10 cellular contexts compared by ENCODE assay signal in genomic region chr13:27959976-27960361, GRCh38. TPM values are rescaled to one million over a fixed set of nuclear protein-coding genes. Genes with fewer than 3 reads are reported as not detected.
DNase-seq lines count a peak whose midpoint lies in the region; ATAC-seq, FAIRE-seq and TF ChIP-seq lines count a peak whose summit lies in the region.
"Had no signal": no experiment of that assay in that cellular context is flagged by ENCODE, and none has a peak within 500 bp of the region (broad histone marks: within the 10 kb centered on the region; RNA-seq: fewer than 3 reads in every experiment).

No MANE protein-coding gene starts in this region.

- RAD21 ChIA-PET in GM12878 (lab: Charles Lee; ENCODE audit: unreplicated experiment), result interaction anchor here (0.8 to 2.3 kb wide), 3 partner anchors 26 to 133 kb away, joined by 3 to 12 read pairs (median 6); no protein-coding TSS in a partner anchor

- no peak overlapping the region for H2BK12ac ChIP-seq in mesenchymal stem cell (ENCODE audit: low read length in 2 of 2)

- H2AFZ ChIP-seq in GM12878 (ENCODE audit: control insufficient read depth, low read depth, low read length), result no peak overlapping the region
- no peak overlapping the region for H2AFZ ChIP-seq in mesenchymal stem cell (ENCODE audit: low read depth, low read length)

- H3K27ac Mint-ChIP-seq in stimulated activated naive CD8-positive, alpha-beta T cell treated with anti-CD3 and anti-CD28 coated beads, Interleukin-15, amount 100 ng/mL, for 72 hours, result no peak overlapping the region
- H3K27ac Mint-ChIP-seq in naive B cell, result peak overlapping the region in 1 of 6 donors; percentile 62

- no peak for ATAC-seq in stimulated activated naive CD8-positive, alpha-beta T cell treated with anti-CD3 and anti-CD28 coated beads, Interleukin-15, amount 100 ng/mL, for 72 hours
- no peak for ATAC-seq in stimulated activated naive CD8-positive, alpha-beta T cell treated with anti-CD3 and anti-CD28 coated beads, Interleukin-15, Interleukin-2, amounts not matched to agents 100 U/mL and 50 U/mL, for 24 hours
- ATAC-seq in GM12878 (no peak), naive B cell (ENCODE audit: low read depth in 2 of 2) (no peak), left colon (no peak)

- H3K4me1 Mint-ChIP-seq in stimulated activated naive CD8-positive, alpha-beta T cell treated with anti-CD3 and anti-CD28 coated beads, Interleukin-15, amount 100 ng/mL, for 72 hours, result peaks cover 17% of the 10 kb centered on the region
- H3K4me1 Mint-ChIP-seq in naive B cell, result peaks cover 4 to 23% (median 17%) of the 10 kb centered on the region in 3 donors

- no peak overlapping the region for H3K14ac ChIP-seq in mesenchymal stem cell (ENCODE audit: low read length in 2 of 2)

- H4K20me1 ChIP-seq in GM12878 (ENCODE audit: control insufficient read depth, insufficient read depth), result no peaks in the 10 kb centered on the region

- H3K9me3 Mint-ChIP-seq in stimulated activated naive CD8-positive, alpha-beta T cell treated with anti-CD3 and anti-CD28 coated beads, Interleukin-15, amount 100 ng/mL, for 72 hours, result no peaks in the 10 kb centered on the region
- peaks cover 0 to 4% (median 0%) of the 10 kb centered on the region in 7 donors for H3K9me3 Mint-ChIP-seq in naive B cell

- H3K79me1 ChIP-seq in mesenchymal stem cell (replicated peaks; ENCODE audit: low read length, poor library complexity, severe bottlenecking), result no peaks in the 10 kb centered on the region

- no peaks in the 10 kb centered on the region for H3K36me3 Mint-ChIP-seq in naive B cell

- POLR2A ChIA-PET in GM12878 (lab: Charles Lee), result no interaction called here

- peaks cover 96% of the 10 kb centered on the region for H3K27me3 Mint-ChIP-seq in stimulated activated naive CD8-positive, alpha-beta T cell treated with anti-CD3 and anti-CD28 coated beads, Interleukin-15, amount 100 ng/mL, for 72 hours
- H3K27me3 Mint-ChIP-seq in naive B cell, result peaks cover 64 to 82% (median 71%) of the 10 kb centered on the region in 3 donors

- peak overlapping the region; percentile 58 to 71 for H3K4me3 Mint-ChIP-seq in stimulated activated naive CD8-positive, alpha-beta T cell treated with anti-CD3 and anti-CD28 coated beads, Interleukin-15, amount 100 ng/mL, for 72 hours
- peak overlapping the region in 6 of 8 donors; percentile 59 to 84 (median 72) for H3K4me3 Mint-ChIP-seq in naive B cell

- no peak for TF ChIP-seq CTCF in GM12878 (IDR thresholded peaks at IDR 0.05 in 2 of 3, conservative IDR thresholded peaks at IDR 0.05 in 1 of 3; ENCODE audit: control insufficient read depth in 2 of 3, extremely low read depth in 1 of 3, insufficient read depth in 1 of 3, low read depth in 3 of 3, low read length in 3 of 3)
- TF ChIP-seq CTCF in vagina (IDR thresholded peaks at IDR 0.05), result no peak

- H4K91ac ChIP-seq in mesenchymal stem cell (ENCODE audit: low read length), result no peak overlapping the region

- H2BK120ac ChIP-seq in mesenchymal stem cell (ENCODE audit: low read depth, low read length), result no peak overlapping the region

- CTCF ChIA-PET in GM12878 (lab: Yijun Ruan, JAX), result interaction anchor here (0.7 to 14.0 kb wide), 4 partner anchors 91 to 594 kb away, joined by 3 to 360 read pairs (median 7); no protein-coding TSS in a partner anchor

- no peak overlapping the region for H2BK5ac ChIP-seq in mesenchymal stem cell (ENCODE audit: low read depth, low read length, poor library complexity, severe bottlenecking)

- no peak for TF ChIP-seq POLR2A in GM12878 (IDR thresholded peaks at IDR 0.05; ENCODE audit: low read depth, low read length)
- TF ChIP-seq POLR2A in vagina (IDR thresholded peaks at IDR 0.05), result no peak

- H2BK15ac ChIP-seq in mesenchymal stem cell (ENCODE audit: low read depth, poor library complexity, severe bottlenecking), result no peak overlapping the region

- intact Hi-C loops in GM12878 (cut with micrococcal nuclease; ENCODE audit: unreplicated experiment) (loop anchor here (5.0 kb wide), 1 partner anchor 588 kb away; no protein-coding TSS in a partner anchor), vagina (cut with DNase I) (no loop called here), left colon (cut with DNase I, micrococcal nuclease) (loop anchor here in 1 of 2 donors (10.0 kb wide), 1 partner anchor 125 kb away; no protein-coding TSS in a partner anchor)

- H3K18ac ChIP-seq in mesenchymal stem cell (ENCODE audit: low read depth in 1 of 2, low read length in 2 of 2), result no peak overlapping the region

- no peak overlapping the region for H2AK5ac ChIP-seq in mesenchymal stem cell (ENCODE audit: low read length, severe bottlenecking)

- no peak overlapping the region for H3K23ac ChIP-seq in mesenchymal stem cell (ENCODE audit: low read length in 2 of 2)

- no peaks in the 10 kb centered on the region for H3K4me1 ChIP-seq in GM12878 (ENCODE audit: control insufficient read depth, insufficient read depth, low read length)
- peaks cover 16% of the 10 kb centered on the region for H3K4me1 ChIP-seq in vagina
- peaks cover 10% of the 10 kb centered on the region for H3K4me1 ChIP-seq in mesenchymal stem cell (ENCODE audit: control insufficient read depth, insufficient read depth, low read depth, low read length)

- SMC1A ChIA-PET in GM12878 (lab: Charles Lee; ENCODE audit: uncharacterized antibody, unreplicated experiment), result interaction anchor here (1.3 to 2.8 kb wide), 3 partner anchors 130 to 586 kb away, joined by 3 to 11 read pairs (median 5); no protein-coding TSS in a partner anchor

- H3K4ac ChIP-seq in mesenchymal stem cell (ENCODE audit: low read depth in 1 of 2, low read length in 2 of 2), result no peak overlapping the region

- no peaks in the 10 kb centered on the region for H3K36me3 ChIP-seq in GM12878 (ENCODE audit: control insufficient read depth in 2 of 2, insufficient read depth in 2 of 2, low read length in 1 of 2)
- no peaks in the 10 kb centered on the region for H3K36me3 ChIP-seq in vagina
- no peaks in the 10 kb centered on the region for H3K36me3 ChIP-seq in mesenchymal stem cell (ENCODE audit: control insufficient read depth in 1 of 2, insufficient read depth in 2 of 2, low read depth in 1 of 2, low read length in 2 of 2)

- DNase-seq in stimulated activated naive CD8-positive, alpha-beta T cell treated with anti-CD3 and anti-CD28 coated beads, Interleukin-15, amount 100 ng/mL, for 72 hours, result no peak
- no peak for DNase-seq in stimulated activated naive CD8-positive, alpha-beta T cell treated with anti-CD3 and anti-CD28 coated beads, Interleukin-15, Interleukin-2, amounts not matched to agents 100 U/mL and 50 U/mL, for 24 hours
- no peak for DNase-seq in GM12878 (ENCODE audit: low read depth, low spot score)
- DNase-seq in naive B cell, result no peak
- DNase-seq in vagina (ENCODE audit: extremely low spot score in 2 of 2), result no peak
- DNase-seq in mesenchymal stem cell, result no peak
- no peak for DNase-seq in left colon
- DNase-seq in substantia nigra (lab: John Stamatoyannopoulos, UW), result no peak
- DNase-seq: Karpas-422 had no signal

- H3K4me3 ChIP-seq in GM12878 (no peak overlapping the region; the same call in 1 of the 2 replicates), vagina (peak overlapping the region; percentile 22 to 42), mesenchymal stem cell (ENCODE audit: insufficient read depth in 1 of 2, low read depth in 1 of 2, low read length in 2 of 2) (peak overlapping the region in 1 of 2 experiments; percentile 59)

- H3K27ac ChIP-seq in GM12878 (ENCODE audit: control insufficient read depth, insufficient read depth) (no peak overlapping the region), vagina (no peak overlapping the region), mesenchymal stem cell (ENCODE audit: low read length, poor library complexity, severe bottlenecking) (no peak overlapping the region), substantia nigra (ENCODE audit: low read depth, low read length, poor library complexity, severe bottlenecking) (no peak overlapping the region)

- no peak for TF ChIP-seq RAD21 in GM12878 (IDR thresholded peaks at IDR 0.05; ENCODE audit: insufficient read depth, low read depth, low read length)

- no TSS peak for BruUV-seq in GM12878 (replicated peaks; lab: Mats Ljungman, UMichigan)

- TF ChIP-seq EP300 in GM12878 (IDR thresholded peaks at IDR 0.05; ENCODE audit: borderline replicate concordance in 1 of 2, control insufficient read depth in 1 of 2, low read depth in 2 of 2, low read length in 2 of 2), result no peak

- H3K4me2 ChIP-seq in GM12878 (ENCODE audit: control insufficient read depth, insufficient read depth) (peak overlapping the region; percentile 71), mesenchymal stem cell (ENCODE audit: low read length, poor library complexity, severe bottlenecking) (no peak overlapping the region)

- no peaks in the 10 kb centered on the region for H3K9me3 ChIP-seq in GM12878 (replicated peaks; ENCODE audit: control insufficient read depth, insufficient read depth, low read length)
- no peaks in the 10 kb centered on the region for H3K9me3 ChIP-seq in vagina
- H3K9me3 ChIP-seq in mesenchymal stem cell (ENCODE audit: control insufficient read depth, low read length), result no peaks in the 10 kb centered on the region

- H3K9ac ChIP-seq in GM12878 (ENCODE audit: control insufficient read depth, insufficient read depth, low read length) (no peak overlapping the region), mesenchymal stem cell (ENCODE audit: low read length) (no peak overlapping the region)

- WGBS in GM12878 (ENCODE audit: insufficient coverage, insufficient replicate concordance, low lambda C conversion rate, missing lambda C conversion rate), result 42% methylated on average over 14 of the region's 14 CpGs
- 40% methylated on average over 10 of the region's 14 CpGs for whole genome bisulfite sequencing in mesenchymal stem cell

- peaks cover 6 to 7% of the 10 kb centered on the region in 2 experiments; a peak in 3 of 4 replicates for H3K27me3 ChIP-seq in GM12878 (replicated peaks in 1 of 2; ENCODE audit: control insufficient read depth in 2 of 2, insufficient read depth in 2 of 2, low read length in 1 of 2)
- H3K27me3 ChIP-seq in vagina, result peaks cover 3% of the 10 kb centered on the region
- H3K27me3 ChIP-seq in mesenchymal stem cell (ENCODE audit: control insufficient read depth in 1 of 2, insufficient read depth in 1 of 2, low read length in 2 of 2), result peaks cover 76 to 99% of the 10 kb centered on the region in 2 experiments

- in situ Hi-C loops in GM12878 (cut with MboI), result no loop called here

- FAIRE-seq in GM12878 (lab: Jason Lieb, UNC), result no peak

- H4K8ac ChIP-seq in mesenchymal stem cell (ENCODE audit: low read length), result no peak overlapping the region

- no peaks in the 10 kb centered on the region for H3K79me2 ChIP-seq in GM12878 (ENCODE audit: control insufficient read depth, insufficient read depth, low read length)

RNA-seq across cellular contexts. Expression of gene CDX2, which starts 9.1 kb away (rescaled TPM):
- not detected in 2 replicates for total RNA-seq in GM12878 (2013; cell fraction: nucleolus; rRNA removed)
- total RNA-seq in GM12878 (2014; rRNA removed) (not detected in 2 replicates), GM12878 (2014; rRNA removed; fragmentation: Illumina TruSeq; extraction: Trizol) (not detected in 2 replicates), GM12878 (2021) (0.15 TPM in 1 of 2 replicates, not detected in the other), vagina (not detected), left colon (100 to 1,000 TPM; 266 to 293 TPM)
- not detected for polyA plus RNA-seq in GM12878 (2011; ENCODE audit: low read depth)
- polyA plus RNA-seq in GM12878 (2011; rRNA removed) (not detected in 2 replicates), GM12878 (2014; fragmentation: Illumina TruSeq; extraction: Trizol) (not detected in 2 replicates), GM12878 (2014; fragmentation: Nextera tagmentation; extraction: Ambion mirVana) (not detected), GM12878 (2014; rRNA removed) (not detected in 2 replicates), GM12878 (2016; fragmentation: Nextera tagmentation; extraction: Ambion mirVana) (not detected), naive B cell (ENCODE audit: low read depth in 6 of 6) (not detected)
- not detected in 2 replicates for polyA plus RNA-seq in GM12878 (2011; cell fraction: cytosol; rRNA removed)
- polyA plus RNA-seq in GM12878 (2011; cell fraction: nucleus; rRNA removed), result not detected in 2 replicates
- not detected in 2 replicates for polyA plus RNA-seq in GM12878 (2012)
- not detected in 2 replicates for polyA minus RNA-seq in GM12878 (2011; rRNA and poly(A)+ RNA removed)
- not detected in 2 replicates for polyA minus RNA-seq in GM12878 (2011; cell fraction: cytosol; rRNA and poly(A)+ RNA removed)
- polyA minus RNA-seq in GM12878 (2011; cell fraction: nucleus; rRNA and poly(A)+ RNA removed), result 0.10 TPM in 1 of 2 replicates, not detected in the other
- polyA plus RNA-seq in mesenchymal stem cell (2013, experiment 1 of 2), result 1.9 TPM
- polyA plus RNA-seq in mesenchymal stem cell (2013, experiment 2 of 2), result 1.7 TPM
- total RNA-seq: endothelial cell of umbilical vein had no signal
- polyA plus RNA-seq: endothelial cell of umbilical vein had no signal

RNA-seq across cellular contexts. Expression of gene URAD, which starts 28.5 kb away (rescaled TPM):
- not detected in 2 replicates for total RNA-seq in GM12878 (2013; cell fraction: nucleolus; rRNA removed)
- not detected in 2 replicates for total RNA-seq in GM12878 (2014; rRNA removed)
- total RNA-seq in GM12878 (2014; rRNA removed; fragmentation: Illumina TruSeq; extraction: Trizol), result not detected in 2 replicates
- not detected in 2 replicates for total RNA-seq in GM12878 (2021)
- polyA plus RNA-seq in GM12878 (2011; ENCODE audit: low read depth), result not detected
- polyA plus RNA-seq in GM12878 (2011; rRNA removed), result not detected in 2 replicates
- polyA plus RNA-seq in GM12878 (2011; cell fraction: cytosol; rRNA removed), result not detected in 2 replicates
- not detected in 2 replicates for polyA plus RNA-seq in GM12878 (2011; cell fraction: nucleus; rRNA removed)
- polyA plus RNA-seq in GM12878 (2012), result not detected in 2 replicates
- polyA plus RNA-seq in GM12878 (2014; fragmentation: Illumina TruSeq; extraction: Trizol), result not detected in 2 replicates
- not detected for polyA plus RNA-seq in GM12878 (2014; fragmentation: Nextera tagmentation; extraction: Ambion mirVana)
- polyA plus RNA-seq in GM12878 (2014; rRNA removed), result not detected in 2 replicates
- not detected for polyA plus RNA-seq in GM12878 (2016; fragmentation: Nextera tagmentation; extraction: Ambion mirVana)
- not detected in 2 replicates for polyA minus RNA-seq in GM12878 (2011; rRNA and poly(A)+ RNA removed)
- polyA minus RNA-seq in GM12878 (2011; cell fraction: cytosol; rRNA and poly(A)+ RNA removed), result not detected in 2 replicates
- not detected in 2 replicates for polyA minus RNA-seq in GM12878 (2011; cell fraction: nucleus; rRNA and poly(A)+ RNA removed)
- not detected for polyA plus RNA-seq in naive B cell (ENCODE audit: low read depth in 6 of 6)
- total RNA-seq in vagina, result not detected
- not detected for polyA plus RNA-seq in mesenchymal stem cell (2013, experiment 1 of 2)
- not detected for polyA plus RNA-seq in mesenchymal stem cell (2013, experiment 2 of 2)
- 10 to 100 TPM; 44.8 to 46.4 TPM for total RNA-seq in left colon
- total RNA-seq: endothelial cell of umbilical vein had no signal
- polyA plus RNA-seq: endothelial cell of umbilical vein had no signal

RNA-seq across cellular contexts. Expression of gene PDX1, which starts 40.2 kb away (rescaled TPM):
- not detected in 2 replicates for total RNA-seq in GM12878 (2013; cell fraction: nucleolus; rRNA removed)
- not detected in 2 replicates for total RNA-seq in GM12878 (2014; rRNA removed)
- total RNA-seq in GM12878 (2014; rRNA removed; fragmentation: Illumina TruSeq; extraction: Trizol), result not detected in 2 replicates
- total RNA-seq in GM12878 (2021), result not detected in 2 replicates
- polyA plus RNA-seq in GM12878 (2011; ENCODE audit: low read depth), result not detected
- polyA plus RNA-seq in GM12878 (2011; rRNA removed), result 0.03 and 0.09 TPM in 2 replicates
- polyA plus RNA-seq in GM12878 (2011; cell fraction: cytosol; rRNA removed), result 0.03 TPM in 1 of 2 replicates, not detected in the other
- 0.07 TPM in 1 of 2 replicates, not detected in the other for polyA plus RNA-seq in GM12878 (2011; cell fraction: nucleus; rRNA removed)
- polyA plus RNA-seq in GM12878 (2012), result 0.06 and 0.08 TPM in 2 replicates
- not detected in 2 replicates for polyA plus RNA-seq in GM12878 (2014; fragmentation: Illumina TruSeq; extraction: Trizol)
- under 1 TPM in 1 of 2 experiments, not detected in 1; 0.02 TPM for polyA plus RNA-seq in GM12878 (2014; fragmentation: Nextera tagmentation; extraction: Ambion mirVana)
- polyA plus RNA-seq in GM12878 (2014; rRNA removed), result not detected in 2 replicates
- not detected for polyA plus RNA-seq in GM12878 (2016; fragmentation: Nextera tagmentation; extraction: Ambion mirVana)
- polyA minus RNA-seq in GM12878 (2011; rRNA and poly(A)+ RNA removed), result not detected in 2 replicates
- not detected in 2 replicates for polyA minus RNA-seq in GM12878 (2011; cell fraction: cytosol; rRNA and poly(A)+ RNA removed)
- polyA minus RNA-seq in GM12878 (2011; cell fraction: nucleus; rRNA and poly(A)+ RNA removed), result not detected in 2 replicates
- not detected for polyA plus RNA-seq in naive B cell (ENCODE audit: low read depth in 6 of 6)
- not detected for total RNA-seq in vagina
- polyA plus RNA-seq in mesenchymal stem cell (2013, experiment 1 of 2), result not detected
- not detected for polyA plus RNA-seq in mesenchymal stem cell (2013, experiment 2 of 2)
- total RNA-seq in left colon, result under 1 TPM; 0.67 to 0.76 TPM
- total RNA-seq: endothelial cell of umbilical vein had no signal
- polyA plus RNA-seq: endothelial cell of umbilical vein had no signal

Comparison
In these comparisons a context has a peak if more than half of its experiments do, and no peak if none do; other contexts are left out.
1. RNA of gene CDX2, which starts 9.1 kb away (total RNA-seq): 266 to 293 TPM in left colon; 0.15 TPM in GM12878 and not detected in vagina (single experiment); every median in the first group is over 100 times any median in the second.
2. RNA of gene URAD, which starts 28.5 kb away (total RNA-seq): 44.8 to 46.4 TPM in left colon; not detected in GM12878 and not detected in vagina (single experiment); every median in the first group is over 10 times any median in the second.